In the genomic region with DNA sequence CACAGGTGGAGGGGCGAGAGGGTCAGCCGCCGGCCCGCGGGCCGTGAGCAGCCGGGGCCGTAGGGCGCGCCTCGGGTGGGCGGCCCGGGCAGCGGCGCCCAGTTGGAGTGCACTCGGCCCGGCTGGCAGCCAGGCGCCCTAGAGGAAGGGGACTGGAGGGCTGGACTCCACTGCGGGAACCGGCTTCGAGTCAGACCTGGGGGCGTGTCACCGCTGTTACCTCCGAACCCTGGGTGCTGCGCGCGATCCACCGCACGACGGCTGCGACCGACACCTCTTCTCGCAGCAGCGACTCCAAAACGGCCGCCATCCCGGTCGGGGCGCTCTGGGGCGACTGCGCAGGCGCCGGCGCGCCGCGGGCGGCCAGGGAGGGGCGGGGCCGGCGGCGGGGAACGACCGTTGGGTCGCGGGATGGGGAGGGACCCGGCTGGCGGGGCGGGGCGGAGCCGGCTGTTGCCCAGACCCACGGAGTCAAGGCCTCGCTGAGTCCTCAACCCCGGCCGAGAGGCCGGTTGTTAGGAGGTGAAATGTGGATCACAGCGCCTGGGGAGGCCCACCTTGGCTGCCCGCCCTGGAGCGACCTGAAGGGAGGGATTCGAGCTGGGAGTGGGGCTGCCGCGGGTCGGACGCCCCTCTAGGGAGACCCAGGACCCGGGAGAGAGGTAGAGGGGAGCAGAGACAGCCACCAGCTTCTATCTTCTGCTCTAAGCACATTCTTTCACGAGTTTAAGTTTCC, we compare ENCODE assay signal across 8 cellular contexts. TPM values are rescaled to one million over a fixed set of nuclear protein-coding genes. Genes with fewer than 3 reads are reported as not detected.
A peak's percentile ranks its signal among the peaks of the same experiment; 100 is the strongest.
DNase-seq lines count a peak whose midpoint lies in the region; ATAC-seq and TF ChIP-seq lines count a peak whose summit lies in the region.

A gene with protein sequence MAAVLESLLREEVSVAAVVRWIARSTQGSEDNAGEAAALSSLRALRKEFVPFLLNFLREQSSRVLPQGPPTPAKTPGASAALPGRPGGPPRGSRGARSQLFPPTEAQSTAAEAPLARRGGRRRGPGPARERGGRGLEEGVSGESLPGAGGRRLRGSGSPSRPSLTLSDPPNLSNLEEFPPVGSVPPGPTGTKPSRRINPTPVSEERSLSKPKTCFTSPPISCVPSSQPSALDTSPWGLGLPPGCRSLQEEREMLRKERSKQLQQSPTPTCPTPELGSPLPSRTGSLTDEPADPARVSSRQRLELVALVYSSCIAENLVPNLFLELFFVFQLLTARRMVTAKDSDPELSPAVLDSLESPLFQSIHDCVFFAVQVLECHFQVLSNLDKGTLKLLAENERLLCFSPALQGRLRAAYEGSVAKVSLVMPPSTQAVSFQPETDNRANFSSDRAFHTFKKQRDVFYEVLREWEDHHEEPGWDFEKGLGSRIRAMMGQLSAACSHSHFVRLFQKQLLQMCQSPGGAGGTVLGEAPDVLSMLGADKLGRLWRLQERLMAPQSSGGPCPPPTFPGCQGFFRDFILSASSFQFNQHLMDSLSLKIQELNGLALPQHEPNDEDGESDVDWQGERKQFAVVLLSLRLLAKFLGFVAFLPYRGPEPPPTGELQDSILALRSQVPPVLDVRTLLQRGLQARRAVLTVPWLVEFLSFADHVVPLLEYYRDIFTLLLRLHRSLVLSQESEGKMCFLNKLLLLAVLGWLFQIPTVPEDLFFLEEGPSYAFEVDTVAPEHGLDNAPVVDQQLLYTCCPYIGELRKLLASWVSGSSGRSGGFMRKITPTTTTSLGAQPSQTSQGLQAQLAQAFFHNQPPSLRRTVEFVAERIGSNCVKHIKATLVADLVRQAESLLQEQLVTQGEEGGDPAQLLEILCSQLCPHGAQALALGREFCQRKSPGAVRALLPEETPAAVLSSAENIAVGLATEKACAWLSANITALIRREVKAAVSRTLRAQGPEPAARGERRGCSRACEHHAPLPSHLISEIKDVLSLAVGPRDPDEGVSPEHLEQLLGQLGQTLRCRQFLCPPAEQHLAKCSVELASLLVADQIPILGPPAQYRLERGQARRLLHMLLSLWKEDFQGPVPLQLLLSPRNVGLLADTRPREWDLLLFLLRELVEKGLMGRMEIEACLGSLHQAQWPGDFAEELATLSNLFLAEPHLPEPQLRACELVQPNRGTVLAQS (minus strand): TSS at position 336 of the 736 bp plus-strand sequence. CDS start 26 bp downstream, at position 310.

- H3K27me3 Mint-ChIP-seq in chondrocyte (ENCODE audit: low read depth), result no peaks in the 10 kb centered on the region

- peaks cover 7% of the 10 kb centered on the region for H3K36me3 ChIP-seq in kidney epithelial cell (ENCODE audit: control insufficient read depth, insufficient read depth, low read length)

- no peaks in the 10 kb centered on the region for H3K27me3 ChIP-seq in kidney epithelial cell (ENCODE audit: control insufficient read depth, insufficient read depth, low read length)

- TF ChIP-seq CTCF in AG04449 (IDR thresholded peaks at IDR 0.05; ENCODE audit: insufficient read depth, low read length, missing control alignments), result no peak
- TF ChIP-seq CTCF in chondrocyte (IDR thresholded peaks at IDR 0.05), result peak; percentile 31
- no peak for TF ChIP-seq CTCF in kidney epithelial cell (IDR thresholded peaks at IDR 0.05; ENCODE audit: insufficient read depth, low read length, poor library complexity, severe bottlenecking)

- DNase-seq in AG04449 (ENCODE audit: low read depth, low spot score), result no peak
- DNase-seq in NCI-H446 treated with DMSO at 0.1 percent for 48 hours (lab: John Stamatoyannopoulos, UW), result peak; percentile 45
- peak; percentile 89 for DNase-seq in activated CD4-positive, alpha-beta T cell treated with anti-CD3 and anti-CD28 coated beads for 1 hour
- DNase-seq in chondrocyte (ENCODE audit: low spot score), result no peak
- DNase-seq in kidney epithelial cell (ENCODE audit: low read depth), result peak; percentile 41
- peak; percentile 90 to 95 for DNase-seq in stimulated activated CD4-positive, alpha-beta T cell treated with anti-CD3 and anti-CD28 coated beads, Interleukin-15, amount 100 ng/mL, for 1 hour (ENCODE audit: low read depth in 1 of 2, low spot score in 1 of 2)

- CTCF ChIA-PET in AG04449 (lab: Yijun Ruan, JAX), result interaction anchor here (1.3 to 4.6 kb wide), 6 partner anchors 14 to 196 kb away, joined by 3 to 27 read pairs (median 6); no protein-coding TSS in a partner anchor

- H3K9me3 Mint-ChIP-seq in chondrocyte (ENCODE audit: low read depth), result no peaks in the 10 kb centered on the region

- POLR2A ChIA-PET in AG04449 (lab: Yijun Ruan, JAX), result interaction anchor here (0.6 kb wide), 1 partner anchor 26 kb away, joined by 3 read pairs; no protein-coding TSS in a partner anchor

- peak within 1 kb of the TSS; percentile 92 for H3K4me3 ChIP-seq in AG04449 (ENCODE audit: low read depth, low read length)
- H3K4me3 ChIP-seq in kidney epithelial cell (ENCODE audit: low read depth, low read length), result peak within 1 kb of the TSS; percentile 89

- peak within 1 kb of the TSS; percentile 81 for H3K4me3 Mint-ChIP-seq in chondrocyte (ENCODE audit: unreplicated experiment)

- H3K36me3 Mint-ChIP-seq in chondrocyte (ENCODE audit: low read depth), result peaks cover 8% of the 10 kb centered on the region

- H3K4me1 Mint-ChIP-seq in chondrocyte (ENCODE audit: low read depth), result peaks cover 25% of the 10 kb centered on the region

- H3K27ac Mint-ChIP-seq in chondrocyte (ENCODE audit: unreplicated experiment), result peak within 1 kb of the TSS; percentile 87

- ATAC-seq in GM18907 (IDR thresholded peaks at IDR 0.05; ENCODE audit: unreplicated experiment) (peak; percentile 83), HG03139 (IDR thresholded peaks at IDR 0.05; ENCODE audit: unreplicated experiment) (peak; percentile 82)

RNA-seq across cellular contexts. Expression of the gene that starts here (rescaled TPM):
- 14.5 to 21.0 TPM (median 15.7 TPM) in 3 replicates for total RNA-seq in chondrocyte
- total RNA-seq in kidney epithelial cell, result 12.9 and 15.8 TPM in 2 replicates

Comparison
In these comparisons a context has a peak if more than half of its experiments do, and no peak if none do; other contexts are left out.
1. DNase-seq: peak in NCI-H446 treated with DMSO at 0.1 percent for 48 hours (single experiment), activated CD4-positive, alpha-beta T cell treated with anti-CD3 and anti-CD28 coated beads for 1 hour (single experiment), kidney epithelial cell (single experiment) and stimulated activated CD4-positive, alpha-beta T cell treated with anti-CD3 and anti-CD28 coated beads, Interleukin-15, amount 100 ng/mL, for 1 hour (2 of 2); none in AG04449 (single experiment) and chondrocyte (single experiment).